ENCODE assay signal across 10 cellular contexts in genomic region chr1:168343566-168343965, GRCh38.
DNase-seq lines count a peak whose midpoint lies in the region; ATAC-seq and TF ChIP-seq lines count a peak whose summit lies in the region.
"Had no signal": no experiment of that assay in that cellular context is flagged by ENCODE, and none has a peak within 500 bp of the region (broad histone marks: within the 10 kb centered on the region; RNA-seq: fewer than 3 reads in every experiment).

No MANE protein-coding gene starts in this region.

- no peak overlapping the region for H3K4me3 ChIP-seq in cardiac muscle cell
- H3K4me3 ChIP-seq in right atrium auricular region = no peak overlapping the region
- H3K4me3 ChIP-seq: SJCRH30 had no signal

- H3K27ac Mint-ChIP-seq in T-helper 17 cell = peak overlapping the region; percentile 93

- H3K27ac ChIP-seq in cardiac muscle cell (no peak overlapping the region), right atrium auricular region (no peak overlapping the region)
- H3K27ac ChIP-seq: SJCRH30 had no signal

- H3K36me3 ChIP-seq in cardiac muscle cell (no peaks in the 10 kb centered on the region), right atrium auricular region (no peaks in the 10 kb centered on the region)
- H3K36me3 ChIP-seq: SJCRH30 had no signal

- TF ChIP-seq CTCF in cardiac muscle cell (IDR thresholded peaks at IDR 0.05; ENCODE audit: low read depth, low read length) = peak; percentile 24
- TF ChIP-seq CTCF in right atrium auricular region (IDR thresholded peaks at IDR 0.05) = no peak

- ATAC-seq in T-helper 17 cell = no peak
- ATAC-seq in HG02571 (IDR thresholded peaks at IDR 0.05; ENCODE audit: unreplicated experiment) = no peak

- DNase-seq in cardiac muscle cell (ENCODE audit: low read depth in 1 of 2, low spot score in 1 of 2) (no peak), right atrium auricular region (ENCODE audit: low spot score) (no peak), T-helper 17 cell (no peak), iPS-NIHi11 (ENCODE audit: low spot score) (peak; percentile 14), NCI-H510A treated with DMSO at 0.1 percent for 48 hours (lab: John Stamatoyannopoulos, UW) (no peak)
- DNase-seq in activated CD4-positive, CD25-positive, alpha-beta regulatory T cell treated with anti-CD3 and anti-CD28 coated beads, Interleukin-2, amount 50 U/mL, for 72 hours = no peak
- DNase-seq in stimulated activated naive CD4-positive, alpha-beta T cell treated with Interleukin-2 at 50 U/mL for 16 hours (lab: John Stamatoyannopoulos, UW) = no peak
- DNase-seq: activated effector memory CD4-positive, alpha-beta T cell treated with Interleukin-2 at 50 U/mL for 16 hours had no signal

- H3K9me3 ChIP-seq in cardiac muscle cell (ENCODE audit: low read depth) (no peaks in the 10 kb centered on the region), right atrium auricular region (no peaks in the 10 kb centered on the region), T-helper 17 cell (ENCODE audit: control insufficient read depth, low read length, poor library complexity, severe bottlenecking) (no peaks in the 10 kb centered on the region)
- H3K9me3 ChIP-seq: SJCRH30 had no signal

- H3K4me3 Mint-ChIP-seq in T-helper 17 cell = no peak overlapping the region

- peaks cover 2% of the 10 kb centered on the region for H3K36me3 Mint-ChIP-seq in T-helper 17 cell (ENCODE audit: low read depth)

- peaks cover 6% of the 10 kb centered on the region for H3K4me1 ChIP-seq in cardiac muscle cell (ENCODE audit: low read depth)
- peaks cover 0 to 11% of the 10 kb centered on the region in 2 donors for H3K4me1 ChIP-seq in right atrium auricular region
- H3K4me1 ChIP-seq: SJCRH30 had no signal

- no peaks in the 10 kb centered on the region for H3K27me3 Mint-ChIP-seq in T-helper 17 cell

- H3K27me3 ChIP-seq in cardiac muscle cell (no peaks in the 10 kb centered on the region), right atrium auricular region (no peaks in the 10 kb centered on the region)
- H3K27me3 ChIP-seq: SJCRH30 had no signal

- H3K4me1 Mint-ChIP-seq in T-helper 17 cell = peaks cover 34% of the 10 kb centered on the region
